ENCODE assay signal across 8 cellular contexts in the genomic region with DNA sequence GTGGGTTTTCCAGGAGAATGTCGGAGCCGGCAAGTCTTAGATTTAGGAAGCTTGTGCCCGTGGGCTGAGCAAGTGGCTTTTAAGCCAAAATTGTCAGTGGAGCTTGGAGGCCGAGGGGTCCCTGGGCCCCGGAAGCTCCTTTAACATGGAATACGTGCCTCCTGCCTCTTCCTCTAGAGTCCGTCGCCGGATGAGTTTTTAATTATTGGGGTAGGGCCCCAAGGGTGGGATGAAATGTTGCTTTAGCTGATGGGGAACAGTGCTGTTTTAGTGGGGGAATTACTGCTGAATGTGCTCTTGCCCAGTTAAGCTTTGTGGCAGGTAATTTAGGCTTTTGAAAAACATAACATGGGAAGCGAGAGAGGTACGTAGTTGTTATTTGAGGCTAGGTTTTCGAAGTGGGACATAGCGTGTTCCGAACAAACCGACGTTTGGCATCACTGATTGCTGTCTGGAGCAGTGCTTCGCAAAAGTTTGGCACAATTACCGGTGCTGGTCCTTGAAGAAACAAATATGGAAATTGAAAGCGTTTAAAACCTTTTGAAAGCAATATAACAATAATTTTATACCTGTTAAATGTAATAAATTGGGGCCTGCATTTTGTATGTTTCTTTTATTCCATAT. TPM values are rescaled to one million over a fixed set of nuclear protein-coding genes. Genes with fewer than 3 reads are reported as not detected.
A peak's percentile ranks its signal among the peaks of the same experiment; 100 is the strongest.
DNase-seq lines count a peak whose midpoint lies in the region; ATAC-seq and TF ChIP-seq lines count a peak whose summit lies in the region.

No MANE protein-coding gene starts in this region.

- H3F3A ChIP-seq in DOHH2 (ENCODE audit: control insufficient read depth, insufficient read depth), result peaks cover 41% of the 10 kb centered on the region

- H3K4me1 Mint-ChIP-seq in brain, result peaks cover 56% of the 10 kb centered on the region

- DNase-seq in left lung, result no peak
- DNase-seq in thoracic aorta (ENCODE audit: low spot score), result no peak
- no peak for DNase-seq in SIG-M5 treated with dmso at 0.1 percent for 504 hours (lab: John Stamatoyannopoulos, UW; ENCODE audit: unreplicated experiment)
- no peak for DNase-seq in NCI-H510A (lab: John Stamatoyannopoulos, UW)
- DNase-seq in NCI-H446 (lab: John Stamatoyannopoulos, UW), result no peak

- peaks cover 58% of the 10 kb centered on the region for H3K36me3 Mint-ChIP-seq in brain

- H3K4me3 Mint-ChIP-seq in brain, result peak overlapping the region; percentile 93 to 100 (median 97)

- H4K20me1 ChIP-seq in DOHH2 (ENCODE audit: control insufficient read depth, insufficient read depth, low read depth, low read length), result peaks cover 42% of the 10 kb centered on the region

- peak overlapping the region; percentile 98 to 100 (median 99) for H3K27ac Mint-ChIP-seq in brain

- H3K27me3 ChIP-seq in DOHH2 (ENCODE audit: control insufficient read depth, low read length) (no peaks in the 10 kb centered on the region), left lung (no peaks in the 10 kb centered on the region), thoracic aorta (replicated peaks; ENCODE audit: insufficient read depth) (no peaks in the 10 kb centered on the region)

- H3K9me3 ChIP-seq in DOHH2 (ENCODE audit: control insufficient read depth, insufficient read depth, low read length) (no peaks in the 10 kb centered on the region), left lung (no peaks in the 10 kb centered on the region), thoracic aorta (no peaks in the 10 kb centered on the region)

- TF ChIP-seq CTCF in DOHH2 (IDR thresholded peaks at IDR 0.05; ENCODE audit: low read depth, low read length, poor library complexity, severe bottlenecking) (no peak), brain (conservative IDR thresholded peaks at IDR 0.05) (no peak), left lung (IDR thresholded peaks at IDR 0.05) (no peak), thoracic aorta (IDR thresholded peaks at IDR 0.05) (no peak)

- H3K4me1 ChIP-seq in DOHH2 (ENCODE audit: control insufficient read depth, low read length), result peaks cover 42% of the 10 kb centered on the region
- H3K4me1 ChIP-seq in left lung, result peaks cover 14 to 50% of the 10 kb centered on the region in 2 donors
- peaks cover 9 to 54% of the 10 kb centered on the region in 2 donors for H3K4me1 ChIP-seq in thoracic aorta (ENCODE audit: control insufficient read depth in 1 of 2, low read depth in 2 of 2)

- H3K36me3 ChIP-seq in DOHH2 (ENCODE audit: control insufficient read depth, low read length), result peaks cover 57% of the 10 kb centered on the region
- peaks cover 3 to 43% of the 10 kb centered on the region in 2 donors for H3K36me3 ChIP-seq in left lung
- peaks cover 4% of the 10 kb centered on the region for H3K36me3 ChIP-seq in thoracic aorta

- H3K9me2 ChIP-seq in DOHH2 (replicated peaks; ENCODE audit: control insufficient read depth, low read length), result no peaks in the 10 kb centered on the region

- H3K27ac ChIP-seq in DOHH2 (ENCODE audit: low read depth, low read length) (peak overlapping the region; percentile 73), left lung (peak overlapping the region; percentile 86 to 88), thoracic aorta (peak overlapping the region; percentile 90 to 95)

- intact Hi-C loops in left lung (cut with DNase I), result no loop called here

- peak overlapping the region; percentile 84 for H3K4me2 ChIP-seq in DOHH2 (ENCODE audit: low read length)

- H3K9me3 Mint-ChIP-seq in brain, result peaks cover 0 to 5% (median 0%) of the 10 kb centered on the region in 5 experiments

- H3K79me2 ChIP-seq in DOHH2 (ENCODE audit: control insufficient read depth, low read length), result peaks cover 59% of the 10 kb centered on the region

- H3K4me3 ChIP-seq in DOHH2 (ENCODE audit: low read length) (peak overlapping the region; percentile 90), left lung (peak overlapping the region; percentile 74 to 86), thoracic aorta (peak overlapping the region; percentile 97)

- ATAC-seq in HG03280 (IDR thresholded peaks at IDR 0.05; ENCODE audit: unreplicated experiment) (peak; percentile 4), left lung (peak; percentile 6), thoracic aorta (ENCODE audit: insufficient number of reproducible peaks, low FRiP score, low read depth) (no peak)

- H3K27me3 Mint-ChIP-seq in brain, result peaks cover 11% of the 10 kb centered on the region

RNA-seq across cellular contexts. Expression of gene RPL5, which starts 0.8 kb away (rescaled TPM):
- 1,031 TPM for polyA plus RNA-seq in brain (ENCODE audit: insufficient read depth, low read depth, low replicate concordance)
- total RNA-seq in left lung (100 to 1,000 TPM; 695 to 747 TPM), thoracic aorta (100 to 1,000 TPM; 792 to 927 TPM)

RNA-seq across cellular contexts. Expression of gene EVI5, which starts 47.7 kb away (rescaled TPM):
- polyA plus RNA-seq in brain (ENCODE audit: insufficient read depth, low read depth, low replicate concordance), result 1.5 TPM
- total RNA-seq in left lung (10 to 100 TPM; 40.3 to 49.7 TPM), thoracic aorta (10 to 100 TPM; 45.9 to 48.6 TPM)
